Comparison of ENCODE assay signal across 1 cellular context in the genomic region with DNA sequence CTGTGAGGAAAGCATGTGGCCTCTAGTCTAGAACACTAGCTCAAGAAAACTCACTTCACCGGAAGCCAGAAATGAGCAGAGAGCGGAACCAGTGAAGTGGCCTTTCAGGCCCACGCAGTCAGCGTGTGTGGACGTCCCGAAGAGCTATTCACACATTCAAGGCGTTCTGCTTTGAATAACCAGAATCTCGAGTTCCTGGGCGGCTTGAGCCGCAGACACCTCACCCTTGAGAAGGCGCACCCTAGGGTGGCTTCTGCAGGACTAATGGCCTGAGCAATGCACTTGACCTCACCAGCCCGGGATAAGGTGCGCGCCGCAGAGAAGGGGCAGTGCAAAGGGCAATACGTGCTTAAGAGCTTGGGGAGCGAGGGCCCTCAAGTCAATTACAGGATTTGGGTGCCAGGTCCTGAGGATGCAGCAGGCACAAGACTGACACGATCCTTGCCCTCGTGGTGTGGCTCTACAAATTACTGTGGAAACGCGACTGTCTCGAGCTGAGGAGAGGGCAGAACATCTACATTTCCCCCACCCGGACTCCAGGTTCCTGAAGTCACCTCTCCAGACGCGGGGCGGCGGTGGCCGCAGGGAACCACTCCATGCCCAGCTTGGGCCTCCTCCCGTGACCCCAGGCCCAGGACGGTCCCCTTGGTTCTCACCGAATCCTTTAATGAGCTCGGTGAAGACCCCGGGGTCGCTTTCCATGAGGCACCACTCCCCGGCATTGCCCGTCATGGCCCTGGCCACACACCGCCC.
TF ChIP-seq lines count a peak whose summit lies in the region.

No MANE protein-coding gene starts in this region.

TF ChIP-seq in HepG2, 621 proteins besides CTCF, POLR2A, EP300 and RAD21 (continued from another document and continues in another):
- TF ChIP-seq, protein P1, sequence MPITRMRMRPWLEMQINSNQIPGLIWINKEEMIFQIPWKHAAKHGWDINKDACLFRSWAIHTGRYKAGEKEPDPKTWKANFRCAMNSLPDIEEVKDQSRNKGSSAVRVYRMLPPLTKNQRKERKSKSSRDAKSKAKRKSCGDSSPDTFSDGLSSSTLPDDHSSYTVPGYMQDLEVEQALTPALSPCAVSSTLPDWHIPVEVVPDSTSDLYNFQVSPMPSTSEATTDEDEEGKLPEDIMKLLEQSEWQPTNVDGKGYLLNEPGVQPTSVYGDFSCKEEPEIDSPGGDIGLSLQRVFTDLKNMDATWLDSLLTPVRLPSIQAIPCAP (CRISPR knock-in tag; IDR thresholded peaks at IDR 0.05; ENCODE audit: low read depth) = no peak
- TF ChIP-seq MED1 (CRISPR knock-in tag; IDR thresholded peaks at IDR 0.05) (no peak), ZNF337 (CRISPR knock-in tag; IDR thresholded peaks at IDR 0.05; ENCODE audit: borderline replicate concordance, low read depth) (0 out of 2 replicates have a peak, but pooled peaks have one; percentile 5), ZNF747 (CRISPR knock-in tag; IDR thresholded peaks at IDR 0.05; ENCODE audit: borderline replicate concordance) (no peak), RARA (CRISPR knock-in tag; IDR thresholded peaks at IDR 0.05) (no peak; the same call in 1 of the 2 replicates), SMARCC2 (IDR thresholded peaks at IDR 0.05) (no peak), CREB1 (IDR thresholded peaks at IDR 0.05) (no peak), CREB1 (CRISPR knock-in tag; IDR thresholded peaks at IDR 0.05) (no peak), MTF1 (CRISPR knock-in tag; IDR thresholded peaks at IDR 0.05) (no peak), FOXP1 (IDR thresholded peaks at IDR 0.05) (no peak), FOXP1 (CRISPR knock-in tag; IDR thresholded peaks at IDR 0.05) (no peak), ZNF335 (CRISPR knock-in tag; IDR thresholded peaks at IDR 0.05) (no peak), HOXA5 (CRISPR knock-in tag; IDR thresholded peaks at IDR 0.05) (no peak), RBM39 (IDR thresholded peaks at IDR 0.05; ENCODE audit: low read depth, low read length, poor library complexity, severe bottlenecking) (no peak), ZNF251 (CRISPR knock-in tag; IDR thresholded peaks at IDR 0.05) (0 out of 2 replicates have a peak, but pooled peaks have one; percentile 23), SRF (IDR thresholded peaks at IDR 0.05; ENCODE audit: low read depth, low read length) (no peak), NR2F6 (IDR thresholded peaks at IDR 0.05) (peak; percentile 26; the same call in 1 of the 2 replicates), NR2F6 (CRISPR knock-in tag; IDR thresholded peaks at IDR 0.05) (no peak), MTA3 (CRISPR knock-in tag; IDR thresholded peaks at IDR 0.05) (no peak), REPIN1 (CRISPR knock-in tag; IDR thresholded peaks at IDR 0.05; ENCODE audit: borderline replicate concordance, low read depth) (no peak), SCMH1 (CRISPR knock-in tag; IDR thresholded peaks at IDR 0.05; ENCODE audit: borderline replicate concordance) (no peak), KMT2B (CRISPR knock-in tag; IDR thresholded peaks at IDR 0.05) (0 out of 2 replicates have a peak, but pooled peaks have one; percentile 29), SSRP1 (CRISPR knock-in tag; IDR thresholded peaks at IDR 0.05) (no peak), NBN (conservative IDR thresholded peaks at IDR 0.05) (no peak), YEATS4 (CRISPR knock-in tag; IDR thresholded peaks at IDR 0.05; ENCODE audit: borderline replicate concordance) (no peak), PHB2 (IDR thresholded peaks at IDR 0.05; ENCODE audit: partially characterized antibody) (no peak), ZNF563 (CRISPR knock-in tag; IDR thresholded peaks at IDR 0.05) (peak; percentile 71), TSC22D2 (CRISPR knock-in tag; IDR thresholded peaks at IDR 0.05; ENCODE audit: borderline replicate concordance) (no peak)
- TF ChIP-seq, protein P2, sequence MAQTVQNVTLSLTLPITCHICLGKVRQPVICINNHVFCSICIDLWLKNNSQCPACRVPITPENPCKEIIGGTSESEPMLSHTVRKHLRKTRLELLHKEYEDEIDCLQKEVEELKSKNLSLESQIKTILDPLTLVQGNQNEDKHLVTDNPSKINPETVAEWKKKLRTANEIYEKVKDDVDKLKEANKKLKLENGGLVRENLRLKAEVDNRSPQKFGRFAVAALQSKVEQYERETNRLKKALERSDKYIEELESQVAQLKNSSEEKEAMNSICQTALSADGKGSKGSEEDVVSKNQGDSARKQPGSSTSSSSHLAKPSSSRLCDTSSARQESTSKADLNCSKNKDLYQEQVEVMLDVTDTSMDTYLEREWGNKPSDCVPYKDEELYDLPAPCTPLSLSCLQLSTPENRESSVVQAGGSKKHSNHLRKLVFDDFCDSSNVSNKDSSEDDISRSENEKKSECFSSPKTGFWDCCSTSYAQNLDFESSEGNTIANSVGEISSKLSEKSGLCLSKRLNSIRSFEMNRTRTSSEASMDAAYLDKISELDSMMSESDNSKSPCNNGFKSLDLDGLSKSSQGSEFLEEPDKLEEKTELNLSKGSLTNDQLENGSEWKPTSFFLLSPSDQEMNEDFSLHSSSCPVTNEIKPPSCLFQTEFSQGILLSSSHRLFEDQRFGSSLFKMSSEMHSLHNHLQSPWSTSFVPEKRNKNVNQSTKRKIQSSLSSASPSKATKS (CRISPR knock-in tag; IDR thresholded peaks at IDR 0.05) = peak; percentile 65; the same call in 1 of the 2 replicates
- TF ChIP-seq, protein P3, sequence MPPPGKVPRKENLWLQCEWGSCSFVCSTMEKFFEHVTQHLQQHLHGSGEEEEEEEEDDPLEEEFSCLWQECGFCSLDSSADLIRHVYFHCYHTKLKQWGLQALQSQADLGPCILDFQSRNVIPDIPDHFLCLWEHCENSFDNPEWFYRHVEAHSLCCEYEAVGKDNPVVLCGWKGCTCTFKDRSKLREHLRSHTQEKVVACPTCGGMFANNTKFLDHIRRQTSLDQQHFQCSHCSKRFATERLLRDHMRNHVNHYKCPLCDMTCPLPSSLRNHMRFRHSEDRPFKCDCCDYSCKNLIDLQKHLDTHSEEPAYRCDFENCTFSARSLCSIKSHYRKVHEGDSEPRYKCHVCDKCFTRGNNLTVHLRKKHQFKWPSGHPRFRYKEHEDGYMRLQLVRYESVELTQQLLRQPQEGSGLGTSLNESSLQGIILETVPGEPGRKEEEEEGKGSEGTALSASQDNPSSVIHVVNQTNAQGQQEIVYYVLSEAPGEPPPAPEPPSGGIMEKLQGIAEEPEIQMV (CRISPR knock-in tag; IDR thresholded peaks at IDR 0.05; ENCODE audit: low read depth) = no peak
- TF ChIP-seq, protein P4, sequence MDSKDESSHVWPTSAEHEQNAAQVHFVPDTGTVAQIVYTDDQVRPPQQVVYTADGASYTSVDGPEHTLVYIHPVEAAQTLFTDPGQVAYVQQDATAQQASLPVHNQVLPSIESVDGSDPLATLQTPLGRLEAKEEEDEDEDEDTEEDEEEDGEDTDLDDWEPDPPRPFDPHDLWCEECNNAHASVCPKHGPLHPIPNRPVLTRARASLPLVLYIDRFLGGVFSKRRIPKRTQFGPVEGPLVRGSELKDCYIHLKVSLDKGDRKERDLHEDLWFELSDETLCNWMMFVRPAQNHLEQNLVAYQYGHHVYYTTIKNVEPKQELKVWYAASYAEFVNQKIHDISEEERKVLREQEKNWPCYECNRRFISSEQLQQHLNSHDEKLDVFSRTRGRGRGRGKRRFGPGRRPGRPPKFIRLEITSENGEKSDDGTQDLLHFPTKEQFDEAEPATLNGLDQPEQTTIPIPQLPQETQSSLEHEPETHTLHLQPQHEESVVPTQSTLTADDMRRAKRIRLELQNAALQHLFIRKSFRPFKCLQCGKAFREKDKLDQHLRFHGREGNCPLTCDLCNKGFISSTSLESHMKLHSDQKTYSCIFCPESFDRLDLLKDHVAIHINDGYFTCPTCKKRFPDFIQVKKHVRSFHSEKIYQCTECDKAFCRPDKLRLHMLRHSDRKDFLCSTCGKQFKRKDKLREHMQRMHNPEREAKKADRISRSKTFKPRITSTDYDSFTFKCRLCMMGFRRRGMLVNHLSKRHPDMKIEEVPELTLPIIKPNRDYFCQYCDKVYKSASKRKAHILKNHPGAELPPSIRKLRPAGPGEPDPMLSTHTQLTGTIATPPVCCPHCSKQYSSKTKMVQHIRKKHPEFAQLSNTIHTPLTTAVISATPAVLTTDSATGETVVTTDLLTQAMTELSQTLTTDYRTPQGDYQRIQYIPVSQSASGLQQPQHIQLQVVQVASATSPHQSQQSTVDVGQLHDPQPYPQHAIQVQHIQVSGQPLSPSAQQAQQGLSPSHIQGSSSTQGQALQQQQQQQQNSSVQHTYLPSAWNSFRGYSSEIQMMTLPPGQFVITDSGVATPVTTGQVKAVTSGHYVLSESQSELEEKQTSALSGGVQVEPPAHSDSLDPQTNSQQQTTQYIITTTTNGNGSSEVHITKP (CRISPR knock-in tag; IDR thresholded peaks at IDR 0.05; ENCODE audit: low read depth) = no peak
- TF ChIP-seq, protein P5, sequence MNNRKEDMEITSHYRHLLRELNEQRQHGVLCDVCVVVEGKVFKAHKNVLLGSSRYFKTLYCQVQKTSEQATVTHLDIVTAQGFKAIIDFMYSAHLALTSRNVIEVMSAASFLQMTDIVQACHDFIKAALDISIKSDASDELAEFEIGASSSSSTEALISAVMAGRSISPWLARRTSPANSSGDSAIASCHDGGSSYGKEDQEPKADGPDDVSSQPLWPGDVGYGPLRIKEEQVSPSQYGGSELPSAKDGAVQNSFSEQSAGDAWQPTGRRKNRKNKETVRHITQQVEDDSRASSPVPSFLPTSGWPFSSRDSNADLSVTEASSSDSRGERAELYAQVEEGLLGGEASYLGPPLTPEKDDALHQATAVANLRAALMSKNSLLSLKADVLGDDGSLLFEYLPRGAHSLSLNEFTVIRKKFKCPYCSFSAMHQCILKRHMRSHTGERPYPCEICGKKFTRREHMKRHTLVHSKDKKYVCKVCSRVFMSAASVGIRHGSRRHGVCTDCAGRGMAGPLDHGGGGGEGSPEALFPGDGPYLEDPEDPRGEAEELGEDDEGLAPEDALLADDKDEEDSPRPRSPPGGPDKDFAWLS (CRISPR knock-in tag; IDR thresholded peaks at IDR 0.05; ENCODE audit: borderline replicate concordance) = no peak
- TF ChIP-seq, protein P6, sequence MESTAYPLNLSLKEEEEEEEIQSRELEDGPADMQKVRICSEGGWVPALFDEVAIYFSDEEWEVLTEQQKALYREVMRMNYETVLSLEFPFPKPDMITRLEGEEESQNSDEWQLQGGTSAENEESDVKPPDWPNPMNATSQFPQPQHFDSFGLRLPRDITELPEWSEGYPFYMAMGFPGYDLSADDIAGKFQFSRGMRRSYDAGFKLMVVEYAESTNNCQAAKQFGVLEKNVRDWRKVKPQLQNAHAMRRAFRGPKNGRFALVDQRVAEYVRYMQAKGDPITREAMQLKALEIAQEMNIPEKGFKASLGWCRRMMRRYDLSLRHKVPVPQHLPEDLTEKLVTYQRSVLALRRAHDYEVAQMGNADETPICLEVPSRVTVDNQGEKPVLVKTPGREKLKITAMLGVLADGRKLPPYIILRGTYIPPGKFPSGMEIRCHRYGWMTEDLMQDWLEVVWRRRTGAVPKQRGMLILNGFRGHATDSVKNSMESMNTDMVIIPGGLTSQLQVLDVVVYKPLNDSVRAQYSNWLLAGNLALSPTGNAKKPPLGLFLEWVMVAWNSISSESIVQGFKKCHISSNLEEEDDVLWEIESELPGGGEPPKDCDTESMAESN (CRISPR knock-in tag; conservative IDR thresholded peaks at IDR 0.05) = no peak
- TF ChIP-seq, protein P7, sequence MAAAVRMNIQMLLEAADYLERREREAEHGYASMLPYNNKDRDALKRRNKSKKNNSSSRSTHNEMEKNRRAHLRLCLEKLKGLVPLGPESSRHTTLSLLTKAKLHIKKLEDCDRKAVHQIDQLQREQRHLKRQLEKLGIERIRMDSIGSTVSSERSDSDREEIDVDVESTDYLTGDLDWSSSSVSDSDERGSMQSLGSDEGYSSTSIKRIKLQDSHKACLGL (CRISPR knock-in tag; IDR thresholded peaks at IDR 0.05) = peak; percentile 45; the same call in 1 of the 2 replicates
- TF ChIP-seq, protein P8, sequence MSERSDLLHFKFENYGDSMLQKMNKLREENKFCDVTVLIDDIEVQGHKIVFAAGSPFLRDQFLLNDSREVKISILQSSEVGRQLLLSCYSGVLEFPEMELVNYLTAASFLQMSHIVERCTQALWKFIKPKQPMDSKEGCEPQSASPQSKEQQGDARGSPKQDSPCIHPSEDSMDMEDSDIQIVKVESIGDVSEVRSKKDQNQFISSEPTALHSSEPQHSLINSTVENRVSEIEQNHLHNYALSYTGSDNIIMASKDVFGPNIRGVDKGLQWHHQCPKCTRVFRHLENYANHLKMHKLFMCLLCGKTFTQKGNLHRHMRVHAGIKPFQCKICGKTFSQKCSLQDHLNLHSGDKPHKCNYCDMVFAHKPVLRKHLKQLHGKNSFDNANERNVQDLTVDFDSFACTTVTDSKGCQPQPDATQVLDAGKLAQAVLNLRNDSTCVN (CRISPR knock-in tag; IDR thresholded peaks at IDR 0.05; ENCODE audit: borderline replicate concordance) = peak; percentile 25; the same call in 1 of the 2 replicates
- TF ChIP-seq, protein P9, sequence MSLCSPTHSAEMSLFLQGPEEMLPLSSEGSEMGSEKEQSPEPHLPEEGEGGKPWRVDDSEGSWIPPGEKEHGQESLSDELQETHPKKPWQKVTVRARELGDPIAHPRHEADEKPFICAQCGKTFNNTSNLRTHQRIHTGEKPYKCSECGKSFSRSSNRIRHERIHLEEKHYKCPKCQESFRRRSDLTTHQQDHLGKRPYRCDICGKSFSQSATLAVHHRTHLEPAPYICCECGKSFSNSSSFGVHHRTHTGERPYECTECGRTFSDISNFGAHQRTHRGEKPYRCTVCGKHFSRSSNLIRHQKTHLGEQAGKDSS (CRISPR knock-in tag; IDR thresholded peaks at IDR 0.05; ENCODE audit: borderline replicate concordance, low read depth) = no peak
- TF ChIP-seq, protein P10, sequence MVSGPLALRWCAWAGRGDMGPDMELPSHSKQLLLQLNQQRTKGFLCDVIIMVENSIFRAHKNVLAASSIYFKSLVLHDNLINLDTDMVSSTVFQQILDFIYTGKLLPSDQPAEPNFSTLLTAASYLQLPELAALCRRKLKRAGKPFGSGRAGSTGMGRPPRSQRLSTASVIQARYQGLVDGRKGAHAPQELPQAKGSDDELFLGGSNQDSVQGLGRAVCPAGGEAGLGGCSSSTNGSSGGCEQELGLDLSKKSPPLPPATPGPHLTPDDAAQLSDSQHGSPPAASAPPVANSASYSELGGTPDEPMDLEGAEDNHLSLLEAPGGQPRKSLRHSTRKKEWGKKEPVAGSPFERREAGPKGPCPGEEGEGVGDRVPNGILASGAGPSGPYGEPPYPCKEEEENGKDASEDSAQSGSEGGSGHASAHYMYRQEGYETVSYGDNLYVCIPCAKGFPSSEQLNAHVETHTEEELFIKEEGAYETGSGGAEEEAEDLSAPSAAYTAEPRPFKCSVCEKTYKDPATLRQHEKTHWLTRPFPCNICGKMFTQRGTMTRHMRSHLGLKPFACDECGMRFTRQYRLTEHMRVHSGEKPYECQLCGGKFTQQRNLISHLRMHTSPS (CRISPR knock-in tag; IDR thresholded peaks at IDR 0.05; ENCODE audit: low read depth) = no peak
- TF ChIP-seq, protein P11, sequence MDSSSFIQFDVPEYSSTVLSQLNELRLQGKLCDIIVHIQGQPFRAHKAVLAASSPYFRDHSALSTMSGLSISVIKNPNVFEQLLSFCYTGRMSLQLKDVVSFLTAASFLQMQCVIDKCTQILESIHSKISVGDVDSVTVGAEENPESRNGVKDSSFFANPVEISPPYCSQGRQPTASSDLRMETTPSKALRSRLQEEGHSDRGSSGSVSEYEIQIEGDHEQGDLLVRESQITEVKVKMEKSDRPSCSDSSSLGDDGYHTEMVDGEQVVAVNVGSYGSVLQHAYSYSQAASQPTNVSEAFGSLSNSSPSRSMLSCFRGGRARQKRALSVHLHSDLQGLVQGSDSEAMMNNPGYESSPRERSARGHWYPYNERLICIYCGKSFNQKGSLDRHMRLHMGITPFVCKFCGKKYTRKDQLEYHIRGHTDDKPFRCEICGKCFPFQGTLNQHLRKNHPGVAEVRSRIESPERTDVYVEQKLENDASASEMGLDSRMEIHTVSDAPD (CRISPR knock-in tag; IDR thresholded peaks at IDR 0.05) = no peak
